In genomic region chr10:120513307-120513706, GRCh38 we compare ENCODE assay signal across 23 cellular contexts. TPM values are rescaled to one million over a fixed set of nuclear protein-coding genes. Genes with fewer than 3 reads are reported as not detected.
"Had no signal": no experiment of that assay in that cellular context is flagged by ENCODE, and none has a peak within 500 bp of the region (broad histone marks: within the 10 kb centered on the region; RNA-seq: fewer than 3 reads in every experiment).

No MANE protein-coding gene starts in this region.

- DNase-seq: nucleus accumbens; spleen; stimulated activated CD4-positive, alpha-beta T cell treated with anti-CD3 and anti-CD28 coated beads, Interleukin-1b, Interleukin-23, amount 100 ng/mL, for 48 hours; stimulated activated CD4-positive, alpha-beta T cell treated with anti-CD3 and anti-CD28 coated beads, Interleukin-4, amount 100 ng/mL, for 1 hour; stimulated activated CD4-positive, alpha-beta T cell treated with anti-CD3 and anti-CD28 coated beads, Interleukin-4, amount 100 ng/mL, for 4 hours; stimulated activated naive CD4-positive, alpha-beta T cell; stimulated activated naive CD8-positive, alpha-beta T cell treated with anti-CD3 and anti-CD28 coated beads, Interleukin-15, amount 100 ng/mL, for 72 hours; substantia nigra; tibial artery; upper lobe of right lung; uterus had no signal

- H3K36me3 ChIP-seq: neutrophil, pancreas, prostate gland, right atrium auricular region, spleen, suprapubic skin, tibial artery, transverse colon, upper lobe of right lung, uterus had no signal

- FAIRE-seq: pancreas had no signal

- H3K4me1 ChIP-seq: pancreas, prostate gland, right atrium auricular region, spleen, suprapubic skin, testis, tibial artery, transverse colon, upper lobe of right lung, uterus had no signal

- H3K4me3 ChIP-seq: pancreas, prostate gland, right atrium auricular region, skin epidermis, smooth muscle cell, spleen, suprapubic skin, testis, tibial artery, transverse colon, upper lobe of right lung, uterus had no signal

- H3K27me3 ChIP-seq: neutrophil, pancreas, right atrium auricular region, suprapubic skin, testis, tibial artery, transverse colon, upper lobe of right lung, uterus had no signal

- H3K9me3 ChIP-seq: neutrophil, pancreas, prostate gland, right atrium auricular region, suprapubic skin, testis, tibial artery, transverse colon, upper lobe of right lung, uterus had no signal

RNA-seq across cellular contexts. Expression of gene PLPP4, which starts 56.3 kb away (rescaled TPM):
- total RNA-seq: natural killer cell treated with Interleukin-12 subunit alpha and Interleukin-12 subunit beta and Interleukin-15 and Interleukin-18, amount 100 ng/mL, for 72 hours; neural crest cell; posterior vena cava; right atrium auricular region; spleen had no signal
- polyA plus RNA-seq: spleen had no signal
